8 cellular contexts compared by ENCODE assay signal in the genomic region with DNA sequence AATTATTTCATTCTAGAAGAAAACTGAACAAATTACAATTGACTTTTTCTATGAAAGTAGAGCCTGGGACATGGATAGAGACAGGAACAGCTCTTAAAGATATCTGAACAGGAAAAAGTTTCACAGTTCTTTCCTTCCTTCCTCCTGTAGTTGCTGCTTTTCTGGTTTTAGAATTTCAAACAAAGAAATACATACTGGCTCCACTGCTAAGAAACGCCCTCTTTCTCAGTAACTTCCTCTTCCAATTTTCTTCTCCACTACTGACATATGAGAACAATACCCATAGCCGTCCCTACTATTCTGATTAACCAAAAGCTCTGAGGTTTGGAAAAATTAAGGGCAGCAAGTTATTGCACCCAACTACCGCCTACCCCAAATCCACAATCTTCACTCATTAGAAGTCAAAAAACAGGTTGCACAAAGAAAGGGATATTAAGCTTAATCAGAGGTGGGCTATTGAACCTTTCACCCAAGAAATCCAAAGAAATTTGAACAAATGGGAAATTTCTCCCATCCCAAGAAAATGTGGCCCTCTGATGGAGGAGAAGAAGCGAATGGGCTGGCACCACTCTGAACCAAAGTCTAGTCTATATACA. TPM values are rescaled to one million over a fixed set of nuclear protein-coding genes. Genes with fewer than 3 reads are reported as not detected.
A peak's percentile ranks its signal among the peaks of the same experiment; 100 is the strongest.
DNase-seq lines count a peak whose midpoint lies in the region; ATAC-seq and TF ChIP-seq lines count a peak whose summit lies in the region.

No MANE protein-coding gene starts in this region.

- ATAC-seq in memory B cell (ENCODE audit: low read depth), result no peak

- TF ChIP-seq CTCF in AG10803 (conservative IDR thresholded peaks at IDR 0.05; ENCODE audit: low read length) (no peak), astrocyte of the cerebellum (IDR thresholded peaks at IDR 0.05; ENCODE audit: low read depth, low read length, missing control alignments) (no peak), RWPE1 (conservative IDR thresholded peaks at IDR 0.05; ENCODE audit: low read depth) (no peak)

- POLR2A ChIA-PET in RWPE1 (lab: Yijun Ruan, JAX; ENCODE audit: low non-redundant PET), result interaction anchor here (0.6 kb wide), 1 partner anchor 19 kb away, joined by 4 read pairs; no protein-coding TSS in a partner anchor

- H3K4me3 ChIP-seq in AG10803 (ENCODE audit: low read length) (peak overlapping the region; percentile 99), astrocyte of the cerebellum (ENCODE audit: low read depth, low read length) (peak overlapping the region; percentile 96), urinary bladder (ENCODE audit: low read depth, low read length) (peak overlapping the region; percentile 12)

- H3K27ac Mint-ChIP-seq in memory B cell, result peak overlapping the region; percentile 98

- CTCF ChIA-PET in RWPE1 (lab: Yijun Ruan, JAX), result interaction anchor here (1.1 kb wide), 1 partner anchor 68 kb away, joined by 4 read pairs; no protein-coding TSS in a partner anchor

- peak; percentile 15 for DNase-seq in AG10803 (ENCODE audit: low read depth)
- DNase-seq in Kasumi-1 (lab: John Stamatoyannopoulos, UW), result peak; percentile 93 to 97
- DNase-seq in astrocyte of the cerebellum (ENCODE audit: low read depth), result no peak
- no peak for DNase-seq in memory B cell (ENCODE audit: low spot score in 2 of 2)
- no peak for DNase-seq in RWPE1 (ENCODE audit: low spot score)
- DNase-seq in NCI-H1048 (lab: John Stamatoyannopoulos, UW), result no peak
- DNase-seq in putamen (ENCODE audit: low spot score), result no peak

- H3K4me1 ChIP-seq in urinary bladder (ENCODE audit: insufficient read depth), result no peaks in the 10 kb centered on the region

- H3K27ac ChIP-seq in urinary bladder (ENCODE audit: low read depth) (peak overlapping the region; percentile 52), RWPE1 (no peak overlapping the region)

- H3K27me3 Mint-ChIP-seq in memory B cell, result no peaks in the 10 kb centered on the region

- no peaks in the 10 kb centered on the region for H3K36me3 ChIP-seq in urinary bladder (ENCODE audit: insufficient read depth)

- H3K4me3 Mint-ChIP-seq in memory B cell, result peak overlapping the region; percentile 91

- no peaks in the 10 kb centered on the region for H3K9me3 Mint-ChIP-seq in memory B cell

- in situ Hi-C loops in astrocyte of the cerebellum (cut with HindIII; ENCODE audit: low sequenced_read_pairs), result no loop called here

- 11% methylated on average over 4 of the region's 4 CpGs for WGBS in urinary bladder

- H3K4me1 Mint-ChIP-seq in memory B cell, result peaks cover 44% of the 10 kb centered on the region

- H3K36me3 Mint-ChIP-seq in memory B cell, result peaks cover 2% of the 10 kb centered on the region

RNA-seq across cellular contexts. Expression of a gene that starts 1.9 kb away (rescaled TPM):
- total RNA-seq in urinary bladder, result 40.7 TPM
- polyA plus RNA-seq in urinary bladder, result 83.6 TPM

Comparison
In these comparisons a context has a peak if more than half of its experiments do, and no peak if none do; other contexts are left out.
1. DNase-seq: peak in AG10803 (single experiment) and Kasumi-1 (2 of 2); none in astrocyte of the cerebellum (single experiment), memory B cell (0 of 2), RWPE1 (single experiment), NCI-H1048 (single experiment) and putamen (single experiment).
2. H3K4me3 ChIP-seq: peak in every context shown above with its lines; median percentile 99 in AG10803; 96 in astrocyte of the cerebellum; 12 in urinary bladder.